13 cellular contexts compared by ENCODE assay signal in the genomic region with DNA sequence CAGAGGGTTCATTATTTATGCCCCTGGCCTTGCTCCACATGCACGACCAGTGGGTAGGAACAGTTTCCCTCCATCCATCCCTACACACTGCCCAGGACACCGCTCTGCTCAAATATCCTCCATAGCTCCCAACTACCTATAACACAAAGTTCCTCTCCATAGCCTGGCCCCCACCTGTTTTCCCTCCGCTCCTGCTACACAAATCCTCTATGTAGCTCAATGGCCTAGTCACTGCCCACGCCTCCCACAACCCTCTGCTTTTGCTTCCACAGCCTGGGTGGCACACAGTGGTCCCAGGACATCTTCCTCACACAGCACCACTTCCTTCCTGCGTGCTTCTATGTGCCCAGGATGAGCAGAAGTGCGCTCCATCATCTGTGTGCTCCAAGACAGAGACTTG. TPM values are rescaled to one million over a fixed set of nuclear protein-coding genes. Genes with fewer than 3 reads are reported as not detected.
DNase-seq lines count a peak whose midpoint lies in the region; ATAC-seq, FAIRE-seq and TF ChIP-seq lines count a peak whose summit lies in the region.
"Had no signal": no experiment of that assay in that cellular context is flagged by ENCODE, and none has a peak within 500 bp of the region (broad histone marks: within the 10 kb centered on the region; RNA-seq: fewer than 3 reads in every experiment).

No MANE protein-coding gene starts in this region.

- H4K20me1 ChIP-seq in HepG2 (ENCODE audit: insufficient read depth, low read length): no peaks in the 10 kb centered on the region

- BruUV-seq in HepG2 (replicated peaks; lab: Mats Ljungman, UMichigan): no TSS peak

- 62% methylated on average over 6 of the region's 6 CpGs for WGBS in HepG2 (ENCODE audit: low lambda C conversion rate)
- 68% methylated on average over 6 of the region's 6 CpGs for WGBS in right lobe of liver (ENCODE audit: insufficient coverage, low coverage, low lambda C conversion rate, missing lambda C conversion rate)

- no peaks in the 10 kb centered on the region for H3K27me3 ChIP-seq in HepG2 (ENCODE audit: control insufficient read depth in 1 of 2, insufficient read depth in 2 of 2, low read length in 2 of 2)
- H3K27me3 ChIP-seq in right lobe of liver: no peaks in the 10 kb centered on the region
- H3K27me3 ChIP-seq: BLaER1 treated with 17β-estradiol and CSF1 and Interleukin-3, amounts not matched to agents 10 nM and 100 nM had no signal

- H3K4me2 ChIP-seq in HepG2 (ENCODE audit: low read depth, low read length): no peak overlapping the region

- no peaks in the 10 kb centered on the region for H3K36me3 Mint-ChIP-seq in stimulated activated effector memory CD8-positive, alpha-beta T cell treated with anti-CD3 and anti-CD28 coated beads, Interleukin-12 subunit alpha, Interleukin-12 subunit beta, amount 100 ng/mL, for 72 hours
- H3K36me3 Mint-ChIP-seq: CD4-positive, CD25-positive, alpha-beta regulatory T cell had no signal

- no peaks in the 10 kb centered on the region for H3K79me2 ChIP-seq in HepG2 (ENCODE audit: insufficient read depth, low read length)

- intact Hi-C loops in HepG2 (cut with micrococcal nuclease; ENCODE audit: unreplicated experiment): loop anchor here (5.0 kb wide), 1 partner anchor 40 kb away; a partner anchor contains a TSS
- intact Hi-C loops in right lobe of liver (cut with DNase I): loop anchor here in 1 of 2 donors (10.0 kb wide), 1 partner anchor 213 kb away; no protein-coding TSS in a partner anchor

- FAIRE-seq in HepG2 (lab: Jason Lieb, UNC): no peak
- FAIRE-seq: GM12891 had no signal

- H3K4me1 ChIP-seq in HepG2 (ENCODE audit: insufficient read depth, low read length): peaks cover 43% of the 10 kb centered on the region
- H3K4me1 ChIP-seq in right lobe of liver: no peaks in the 10 kb centered on the region

- POLR2A ChIA-PET in HepG2 (lab: Yijun Ruan, JAX): interaction anchor here (0.8 to 1.1 kb wide), 2 partner anchors 20 to 49 kb away, joined by 3 read pairs; a partner anchor contains a TSS

- H3K4me3 Mint-ChIP-seq in stimulated activated effector memory CD8-positive, alpha-beta T cell treated with anti-CD3 and anti-CD28 coated beads, Interleukin-12 subunit alpha, Interleukin-12 subunit beta, amount 100 ng/mL, for 72 hours: no peak overlapping the region
- H3K4me3 Mint-ChIP-seq: CD4-positive, CD25-positive, alpha-beta regulatory T cell had no signal

- TF ChIP-seq POLR2A in HepG2 (IDR thresholded peaks at IDR 0.05; ENCODE audit: insufficient read depth in 1 of 2, low read depth in 2 of 2, low read length in 2 of 2): no peak
- TF ChIP-seq POLR2A in right lobe of liver (IDR thresholded peaks at IDR 0.05): no peak

- H3K4me3 ChIP-seq in HepG2 (replicated peaks in 1 of 3; ENCODE audit: insufficient read depth in 1 of 3, low read depth in 2 of 3, low read length in 3 of 3) (no peak overlapping the region), right lobe of liver (no peak overlapping the region)
- H3K4me3 ChIP-seq: BLaER1 treated with 17β-estradiol and CSF1 and Interleukin-3, amounts not matched to agents 10 nM and 100 nM had no signal

- TF ChIP-seq EP300 in HepG2 (IDR thresholded peaks at IDR 0.05; ENCODE audit: low read depth in 2 of 2, low read length in 2 of 2) (no peak), HepG2 (CRISPR knock-in tag; IDR thresholded peaks at IDR 0.05; ENCODE audit: borderline replicate concordance) (no peak)

- H3K9ac ChIP-seq in HepG2 (ENCODE audit: insufficient read depth, low read depth, low read length): no peak overlapping the region

- H3K4me1 Mint-ChIP-seq in stimulated activated effector memory CD8-positive, alpha-beta T cell treated with anti-CD3 and anti-CD28 coated beads, Interleukin-12 subunit alpha, Interleukin-12 subunit beta, amount 100 ng/mL, for 72 hours: peaks cover 5% of the 10 kb centered on the region

- H3K27ac Mint-ChIP-seq in stimulated activated effector memory CD8-positive, alpha-beta T cell treated with anti-CD3 and anti-CD28 coated beads, Interleukin-12 subunit alpha, Interleukin-12 subunit beta, amount 100 ng/mL, for 72 hours: peak overlapping the region; percentile 22

- H3K36me3 ChIP-seq in HepG2 (replicated peaks in 1 of 2; ENCODE audit: control insufficient read depth in 1 of 2, insufficient read depth in 2 of 2, low read length in 2 of 2) (no peaks in the 10 kb centered on the region), right lobe of liver (no peaks in the 10 kb centered on the region)

- no peak for TF ChIP-seq RAD21 in HepG2 (CRISPR knock-in tag; IDR thresholded peaks at IDR 0.05)

- H3K9me3 Mint-ChIP-seq in stimulated activated effector memory CD8-positive, alpha-beta T cell treated with anti-CD3 and anti-CD28 coated beads, Interleukin-12 subunit alpha, Interleukin-12 subunit beta, amount 100 ng/mL, for 72 hours: no peaks in the 10 kb centered on the region
- H3K9me3 Mint-ChIP-seq: CD4-positive, CD25-positive, alpha-beta regulatory T cell had no signal

- ATAC-seq in HepG2 (no peak), right lobe of liver (no peak), HG03175 (IDR thresholded peaks at IDR 0.05; ENCODE audit: unreplicated experiment) (no peak), GM21717 (IDR thresholded peaks at IDR 0.05; ENCODE audit: unreplicated experiment) (no peak)
- no peak for ATAC-seq in stimulated activated effector memory CD8-positive, alpha-beta T cell treated with anti-CD3 and anti-CD28 coated beads, Interleukin-12 subunit alpha, Interleukin-12 subunit beta, amount 100 ng/mL, for 72 hours

- no peak overlapping the region for H3K27ac ChIP-seq in HepG2 (ENCODE audit: extremely low read length, insufficient read depth, low read length)
- no peak overlapping the region for H3K27ac ChIP-seq in right lobe of liver
- H3K27ac ChIP-seq: 22Rv1; BLaER1 treated with 17β-estradiol and CSF1 and Interleukin-3, amounts not matched to agents 10 nM and 100 nM had no signal

- no peak overlapping the region for H2AFZ ChIP-seq in HepG2 (ENCODE audit: low read length)

- TF ChIP-seq CTCF in HepG2 (CRISPR knock-in tag; IDR thresholded peaks at IDR 0.05) (no peak), right lobe of liver (IDR thresholded peaks at IDR 0.05) (no peak)

- CTCF ChIA-PET in HepG2 (lab: Yijun Ruan, JAX; ENCODE audit: low intra/inter-chr PET ratio, low total read pairs): no interaction called here

- in situ Hi-C loops in HepG2 (cut with HindIII; ENCODE audit: extremely low pct_ligation_motif_present, low pct_unique_long_range_greater_than_20kb): no loop called here

- DNase-seq in HepG2 (ENCODE audit: low spot score) (no peak), right lobe of liver (no peak), epidermal melanocyte (ENCODE audit: insufficient read length, low spot score) (peak; percentile 12)
- DNase-seq in stimulated activated effector memory CD8-positive, alpha-beta T cell treated with anti-CD3 and anti-CD28 coated beads, Interleukin-12 subunit alpha, Interleukin-12 subunit beta, amount 100 ng/mL, for 72 hours (ENCODE audit: low spot score in 2 of 2): no peak
- DNase-seq: CD4-positive, CD25-positive, alpha-beta regulatory T cell; DMS 273 treated with DMSO at 0.1 percent for 48 hours; IMR-90; KG1 had no signal

- H3K9me3 ChIP-seq in HepG2 (ENCODE audit: low read length) (no peaks in the 10 kb centered on the region), right lobe of liver (no peaks in the 10 kb centered on the region)
- H3K9me3 ChIP-seq: BLaER1 treated with 17β-estradiol and CSF1 and Interleukin-3, amounts not matched to agents 10 nM and 100 nM had no signal

RNA-seq across cellular contexts. Expression of a gene that starts 20.4 kb away (rescaled TPM):
- 30.4 and 32.9 TPM in 2 replicates for total RNA-seq in HepG2 (2016; rRNA removed; fragmentation: Illumina TruSeq; extraction: Trizol)
- 13.1 and 13.7 TPM in 2 replicates for total RNA-seq in HepG2 (2016; cell fraction: cytosol; rRNA removed; fragmentation: Illumina TruSeq; extraction: Trizol; ENCODE audit: low read depth)
- total RNA-seq in HepG2 (2016; cell fraction: insoluble cytoplasmic fraction; rRNA removed; fragmentation: Illumina TruSeq; extraction: Trizol): 30.5 and 30.8 TPM in 2 replicates
- 26.1 and 26.5 TPM in 2 replicates for total RNA-seq in HepG2 (2016; cell fraction: membrane; rRNA removed; fragmentation: Illumina TruSeq; extraction: Trizol)
- 13.7 and 15.5 TPM in 2 replicates for total RNA-seq in HepG2 (2016; cell fraction: nucleus; rRNA removed; fragmentation: Illumina TruSeq; extraction: Trizol)
- polyA plus RNA-seq in HepG2 (2011; rRNA removed): 18.5 and 20.2 TPM in 2 replicates
- 20.6 and 24.2 TPM in 2 replicates for polyA plus RNA-seq in HepG2 (2011; cell fraction: cytosol; rRNA removed)
- polyA plus RNA-seq in HepG2 (2011; cell fraction: nucleus; rRNA removed): 13.1 and 13.9 TPM in 2 replicates
- polyA plus RNA-seq in HepG2 (2012): 18.4 and 20.8 TPM in 2 replicates
- polyA plus RNA-seq in HepG2 (2016; cell fraction: cytosol; fragmentation: Illumina TruSeq; extraction: Trizol; ENCODE audit: low read depth): 13.2 and 14.9 TPM in 2 replicates
- polyA plus RNA-seq in HepG2 (2016; cell fraction: insoluble cytoplasmic fraction; fragmentation: Illumina TruSeq; extraction: Trizol; ENCODE audit: low read depth): 40.1 and 41.2 TPM in 2 replicates
- 23.2 and 24.3 TPM in 2 replicates for polyA plus RNA-seq in HepG2 (2016; cell fraction: membrane; fragmentation: Illumina TruSeq; extraction: Trizol; ENCODE audit: low read depth)
- 25.0 and 27.5 TPM in 2 replicates for polyA plus RNA-seq in HepG2 (2016; cell fraction: nucleus; fragmentation: Illumina TruSeq; extraction: Trizol; ENCODE audit: insufficient read depth, low read depth)
- 29.1 and 46.3 TPM in 2 replicates for polyA minus RNA-seq in HepG2 (2011; rRNA and poly(A)+ RNA removed; ENCODE audit: low replicate concordance)
- 14.4 and 15.3 TPM in 2 replicates for polyA minus RNA-seq in HepG2 (2011; cell fraction: cytosol; rRNA and poly(A)+ RNA removed)
- polyA minus RNA-seq in HepG2 (2011; cell fraction: nucleus; rRNA and poly(A)+ RNA removed): 16.2 TPM in 2 replicates
- 10 to 100 TPM in 5 of 6 experiments, 1 to 10 TPM in 1; 9.5 to 19.9 (median 12.0) TPM for total RNA-seq in right lobe of liver

RNA-seq across cellular contexts. Expression of a gene that starts 21.2 kb away (rescaled TPM):
- total RNA-seq in HepG2 (2016; rRNA removed; fragmentation: Illumina TruSeq; extraction: Trizol): 1.1 and 2.2 TPM in 2 replicates
- total RNA-seq in HepG2 (2016; cell fraction: cytosol; rRNA removed; fragmentation: Illumina TruSeq; extraction: Trizol; ENCODE audit: low read depth): 3.2 and 4.6 TPM in 2 replicates
- 1.6 TPM in 2 replicates for total RNA-seq in HepG2 (2016; cell fraction: insoluble cytoplasmic fraction; rRNA removed; fragmentation: Illumina TruSeq; extraction: Trizol)
- total RNA-seq in HepG2 (2016; cell fraction: membrane; rRNA removed; fragmentation: Illumina TruSeq; extraction: Trizol): 3.7 and 4.8 TPM in 2 replicates
- 0.53 and 0.75 TPM in 2 replicates for total RNA-seq in HepG2 (2016; cell fraction: nucleus; rRNA removed; fragmentation: Illumina TruSeq; extraction: Trizol)
- polyA plus RNA-seq in HepG2 (2011; rRNA removed): 1.5 and 3.8 TPM in 2 replicates
- polyA plus RNA-seq in HepG2 (2011; cell fraction: cytosol; rRNA removed): 2.0 and 2.7 TPM in 2 replicates
- polyA plus RNA-seq in HepG2 (2011; cell fraction: nucleus; rRNA removed): 0.87 and 3.7 TPM in 2 replicates
- 3.1 and 4.8 TPM in 2 replicates for polyA plus RNA-seq in HepG2 (2012)
- polyA plus RNA-seq in HepG2 (2016; cell fraction: cytosol; fragmentation: Illumina TruSeq; extraction: Trizol; ENCODE audit: low read depth): 4.2 and 4.8 TPM in 2 replicates
- polyA plus RNA-seq in HepG2 (2016; cell fraction: insoluble cytoplasmic fraction; fragmentation: Illumina TruSeq; extraction: Trizol; ENCODE audit: low read depth): 1.5 and 2.2 TPM in 2 replicates
- 3.8 and 5.3 TPM in 2 replicates for polyA plus RNA-seq in HepG2 (2016; cell fraction: membrane; fragmentation: Illumina TruSeq; extraction: Trizol; ENCODE audit: low read depth)
- polyA plus RNA-seq in HepG2 (2016; cell fraction: nucleus; fragmentation: Illumina TruSeq; extraction: Trizol; ENCODE audit: insufficient read depth, low read depth): 1.2 and 2.1 TPM in 2 replicates
- 0.56 and 1.5 TPM in 2 replicates for polyA minus RNA-seq in HepG2 (2011; rRNA and poly(A)+ RNA removed; ENCODE audit: low replicate concordance)
- polyA minus RNA-seq in HepG2 (2011; cell fraction: cytosol; rRNA and poly(A)+ RNA removed): 0.59 TPM in 1 of 2 replicates, not detected in the other
- 0.77 and 1.1 TPM in 2 replicates for polyA minus RNA-seq in HepG2 (2011; cell fraction: nucleus; rRNA and poly(A)+ RNA removed)
- 1 to 10 TPM in 2 of 6 experiments, under 1 TPM in 3, not detected in 1; 0.43 to 2.6 (median 0.81) TPM for total RNA-seq in right lobe of liver

RNA-seq across cellular contexts. Expression of a gene that starts 21.5 kb away (rescaled TPM):
- total RNA-seq in HepG2 (2016; rRNA removed; fragmentation: Illumina TruSeq; extraction: Trizol): 135 and 265 TPM in 2 replicates
- 32.2 and 32.9 TPM in 2 replicates for total RNA-seq in HepG2 (2016; cell fraction: cytosol; rRNA removed; fragmentation: Illumina TruSeq; extraction: Trizol; ENCODE audit: low read depth)
- 115 and 269 TPM in 2 replicates for total RNA-seq in HepG2 (2016; cell fraction: insoluble cytoplasmic fraction; rRNA removed; fragmentation: Illumina TruSeq; extraction: Trizol)
- 110 and 114 TPM in 2 replicates for total RNA-seq in HepG2 (2016; cell fraction: membrane; rRNA removed; fragmentation: Illumina TruSeq; extraction: Trizol)
- total RNA-seq in HepG2 (2016; cell fraction: nucleus; rRNA removed; fragmentation: Illumina TruSeq; extraction: Trizol): 228 and 275 TPM in 2 replicates
- polyA plus RNA-seq in HepG2 (2011; rRNA removed): 220 and 224 TPM in 2 replicates
- 264 and 277 TPM in 2 replicates for polyA plus RNA-seq in HepG2 (2011; cell fraction: cytosol; rRNA removed)
- 180 and 191 TPM in 2 replicates for polyA plus RNA-seq in HepG2 (2011; cell fraction: nucleus; rRNA removed)
- 188 and 224 TPM in 2 replicates for polyA plus RNA-seq in HepG2 (2012)
- polyA plus RNA-seq in HepG2 (2016; cell fraction: cytosol; fragmentation: Illumina TruSeq; extraction: Trizol; ENCODE audit: low read depth): 32.1 and 37.0 TPM in 2 replicates
- polyA plus RNA-seq in HepG2 (2016; cell fraction: insoluble cytoplasmic fraction; fragmentation: Illumina TruSeq; extraction: Trizol; ENCODE audit: low read depth): 124 and 145 TPM in 2 replicates
- 76.2 and 78.0 TPM in 2 replicates for polyA plus RNA-seq in HepG2 (2016; cell fraction: membrane; fragmentation: Illumina TruSeq; extraction: Trizol; ENCODE audit: low read depth)
- polyA plus RNA-seq in HepG2 (2016; cell fraction: nucleus; fragmentation: Illumina TruSeq; extraction: Trizol; ENCODE audit: insufficient read depth, low read depth): 397 and 400 TPM in 2 replicates
- 375 and 710 TPM in 2 replicates for polyA minus RNA-seq in HepG2 (2011; rRNA and poly(A)+ RNA removed; ENCODE audit: low replicate concordance)
- 173 and 200 TPM in 2 replicates for polyA minus RNA-seq in HepG2 (2011; cell fraction: cytosol; rRNA and poly(A)+ RNA removed)
- 72.5 and 84.8 TPM in 2 replicates for polyA minus RNA-seq in HepG2 (2011; cell fraction: nucleus; rRNA and poly(A)+ RNA removed)
- total RNA-seq in right lobe of liver: 100 to 1,000 TPM; 181 to 243 (median 213) TPM

RNA-seq across cellular contexts. Expression of a gene that starts 24.8 kb away (rescaled TPM):
- total RNA-seq in HepG2 (2016; rRNA removed; fragmentation: Illumina TruSeq; extraction: Trizol): 0.69 and 0.91 TPM in 2 replicates
- total RNA-seq in HepG2 (2016; cell fraction: cytosol; rRNA removed; fragmentation: Illumina TruSeq; extraction: Trizol; ENCODE audit: low read depth): 0.26 and 0.30 TPM in 2 replicates
- 0.22 and 0.91 TPM in 2 replicates for total RNA-seq in HepG2 (2016; cell fraction: insoluble cytoplasmic fraction; rRNA removed; fragmentation: Illumina TruSeq; extraction: Trizol)
- total RNA-seq in HepG2 (2016; cell fraction: membrane; rRNA removed; fragmentation: Illumina TruSeq; extraction: Trizol): 0.21 and 0.37 TPM in 2 replicates
- total RNA-seq in HepG2 (2016; cell fraction: nucleus; rRNA removed; fragmentation: Illumina TruSeq; extraction: Trizol): 0.78 and 1.4 TPM in 2 replicates
- 4.5 and 5.0 TPM in 2 replicates for polyA plus RNA-seq in HepG2 (2011; rRNA removed)
- 1.2 and 2.2 TPM in 2 replicates for polyA plus RNA-seq in HepG2 (2011; cell fraction: cytosol; rRNA removed)
- 35.9 and 63.7 TPM in 2 replicates for polyA plus RNA-seq in HepG2 (2011; cell fraction: nucleus; rRNA removed)
- polyA plus RNA-seq in HepG2 (2012): 1.4 and 2.0 TPM in 2 replicates
- polyA plus RNA-seq in HepG2 (2016; cell fraction: cytosol; fragmentation: Illumina TruSeq; extraction: Trizol; ENCODE audit: low read depth): 0.12 and 0.16 TPM in 2 replicates
- polyA plus RNA-seq in HepG2 (2016; cell fraction: insoluble cytoplasmic fraction; fragmentation: Illumina TruSeq; extraction: Trizol; ENCODE audit: low read depth): 0.48 and 0.73 TPM in 2 replicates
- polyA plus RNA-seq in HepG2 (2016; cell fraction: membrane; fragmentation: Illumina TruSeq; extraction: Trizol; ENCODE audit: low read depth): 0.14 and 0.23 TPM in 2 replicates
- 4.6 TPM in 2 replicates for polyA plus RNA-seq in HepG2 (2016; cell fraction: nucleus; fragmentation: Illumina TruSeq; extraction: Trizol; ENCODE audit: insufficient read depth, low read depth)
- polyA minus RNA-seq in HepG2 (2011; rRNA and poly(A)+ RNA removed; ENCODE audit: low replicate concordance): 0.75 and 1.4 TPM in 2 replicates
- polyA minus RNA-seq in HepG2 (2011; cell fraction: cytosol; rRNA and poly(A)+ RNA removed): 0.30 and 0.62 TPM in 2 replicates
- polyA minus RNA-seq in HepG2 (2011; cell fraction: nucleus; rRNA and poly(A)+ RNA removed): 2.4 and 3.1 TPM in 2 replicates
- 10 to 100 TPM in 3 of 6 experiments, 1 to 10 TPM in 3; 8.1 to 27.7 (median 11.3) TPM for total RNA-seq in right lobe of liver

RNA-seq across cellular contexts. Expression of a gene that starts 41.0 kb away (rescaled TPM):
- total RNA-seq in HepG2 (2016; rRNA removed; fragmentation: Illumina TruSeq; extraction: Trizol): 10.3 and 13.6 TPM in 2 replicates
- 10.3 and 15.8 TPM in 2 replicates for total RNA-seq in HepG2 (2016; cell fraction: cytosol; rRNA removed; fragmentation: Illumina TruSeq; extraction: Trizol; ENCODE audit: low read depth)
- 12.0 and 12.6 TPM in 2 replicates for total RNA-seq in HepG2 (2016; cell fraction: insoluble cytoplasmic fraction; rRNA removed; fragmentation: Illumina TruSeq; extraction: Trizol)
- total RNA-seq in HepG2 (2016; cell fraction: membrane; rRNA removed; fragmentation: Illumina TruSeq; extraction: Trizol): 10.0 and 13.9 TPM in 2 replicates
- 4.1 and 4.4 TPM in 2 replicates for total RNA-seq in HepG2 (2016; cell fraction: nucleus; rRNA removed; fragmentation: Illumina TruSeq; extraction: Trizol)
- 6.1 and 6.3 TPM in 2 replicates for polyA plus RNA-seq in HepG2 (2011; rRNA removed)
- polyA plus RNA-seq in HepG2 (2011; cell fraction: cytosol; rRNA removed): 6.8 and 9.7 TPM in 2 replicates
- polyA plus RNA-seq in HepG2 (2011; cell fraction: nucleus; rRNA removed): 6.6 and 8.7 TPM in 2 replicates
- 6.8 and 8.6 TPM in 2 replicates for polyA plus RNA-seq in HepG2 (2012)
- polyA plus RNA-seq in HepG2 (2016; cell fraction: cytosol; fragmentation: Illumina TruSeq; extraction: Trizol; ENCODE audit: low read depth): 14.4 and 20.2 TPM in 2 replicates
- polyA plus RNA-seq in HepG2 (2016; cell fraction: insoluble cytoplasmic fraction; fragmentation: Illumina TruSeq; extraction: Trizol; ENCODE audit: low read depth): 19.8 and 21.6 TPM in 2 replicates
- polyA plus RNA-seq in HepG2 (2016; cell fraction: membrane; fragmentation: Illumina TruSeq; extraction: Trizol; ENCODE audit: low read depth): 12.6 and 15.8 TPM in 2 replicates
- polyA plus RNA-seq in HepG2 (2016; cell fraction: nucleus; fragmentation: Illumina TruSeq; extraction: Trizol; ENCODE audit: insufficient read depth, low read depth): 11.3 and 11.9 TPM in 2 replicates
- 3.5 and 24.4 TPM in 2 replicates for polyA minus RNA-seq in HepG2 (2011; rRNA and poly(A)+ RNA removed; ENCODE audit: low replicate concordance)
- 2.3 and 5.0 TPM in 2 replicates for polyA minus RNA-seq in HepG2 (2011; cell fraction: cytosol; rRNA and poly(A)+ RNA removed)
- polyA minus RNA-seq in HepG2 (2011; cell fraction: nucleus; rRNA and poly(A)+ RNA removed): 1.6 and 2.3 TPM in 2 replicates
- 10 to 100 TPM in 2 of 6 experiments, 1 to 10 TPM in 4; 6.3 to 16.9 (median 8.2) TPM for total RNA-seq in right lobe of liver
